In the genomic region with DNA sequence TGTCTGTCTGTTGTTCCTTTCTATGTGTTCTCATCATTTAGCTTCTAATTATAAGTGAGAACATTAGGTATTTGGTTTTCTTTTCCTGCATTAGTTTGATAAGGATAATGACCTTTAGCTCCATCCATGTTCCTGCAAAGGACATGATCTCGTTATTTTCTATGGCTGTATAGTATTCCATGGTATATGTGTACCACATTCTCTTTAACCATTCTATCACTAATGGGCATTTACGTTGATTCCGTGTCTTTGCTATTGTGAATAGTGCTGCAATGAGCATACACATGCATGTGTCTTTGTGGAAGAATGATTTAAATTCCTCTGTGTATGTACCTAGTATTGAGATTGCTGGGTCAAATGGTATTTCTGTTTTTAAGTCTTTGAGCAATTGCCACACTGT, we compare ENCODE assay signal across 1 cellular context.
TF ChIP-seq lines count a peak whose summit lies in the region.

No MANE protein-coding gene starts in this region.

TF ChIP-seq in SK-N-SH, 30 proteins besides CTCF, POLR2A, EP300 and RAD21 (continued from another document):
- TF ChIP-seq, protein P1, sequence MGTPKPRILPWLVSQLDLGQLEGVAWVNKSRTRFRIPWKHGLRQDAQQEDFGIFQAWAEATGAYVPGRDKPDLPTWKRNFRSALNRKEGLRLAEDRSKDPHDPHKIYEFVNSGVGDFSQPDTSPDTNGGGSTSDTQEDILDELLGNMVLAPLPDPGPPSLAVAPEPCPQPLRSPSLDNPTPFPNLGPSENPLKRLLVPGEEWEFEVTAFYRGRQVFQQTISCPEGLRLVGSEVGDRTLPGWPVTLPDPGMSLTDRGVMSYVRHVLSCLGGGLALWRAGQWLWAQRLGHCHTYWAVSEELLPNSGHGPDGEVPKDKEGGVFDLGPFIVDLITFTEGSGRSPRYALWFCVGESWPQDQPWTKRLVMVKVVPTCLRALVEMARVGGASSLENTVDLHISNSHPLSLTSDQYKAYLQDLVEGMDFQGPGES (IDR thresholded peaks at IDR 0.05; ENCODE audit: low read depth, low read length), result no peak
- TF ChIP-seq NFIC (IDR thresholded peaks at IDR 0.05; ENCODE audit: borderline replicate concordance), result no peak
